In the genomic region with DNA sequence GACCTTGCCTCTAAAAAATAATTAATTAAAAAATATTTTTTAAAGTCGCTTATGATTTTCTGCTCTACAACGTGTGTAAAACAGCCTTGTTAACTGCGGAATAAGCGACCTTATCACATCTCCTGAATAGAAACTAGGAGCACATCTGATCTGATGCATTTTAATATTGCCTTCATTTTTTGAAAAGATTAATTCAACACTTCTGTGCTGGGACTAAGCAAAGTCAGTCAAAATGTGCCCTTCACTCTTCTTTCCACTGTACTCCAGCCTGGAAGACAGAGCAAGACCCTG, we compare ENCODE assay signal across 30 cellular contexts. TPM values are rescaled to one million over a fixed set of nuclear protein-coding genes. Genes with fewer than 3 reads are reported as not detected.
"Had no signal": no experiment of that assay in that cellular context is flagged by ENCODE, and none has a peak within 500 bp of the region (broad histone marks: within the 10 kb centered on the region; RNA-seq: fewer than 3 reads in every experiment).

No MANE protein-coding gene starts in this region.

- DNase-seq: stimulated activated CD4-positive, alpha-beta T cell treated with anti-CD3 and anti-CD28 coated beads, Interleukin-2, amount 100 ng/mL, for 48 hours; stimulated activated CD4-positive, alpha-beta T cell treated with anti-CD3 and anti-CD28 coated beads, Interleukin-4, amount 100 ng/mL, for 1 hour; stimulated activated CD4-positive, alpha-beta T cell treated with anti-CD3 and anti-CD28 coated beads, Interleukin-4, amount 100 ng/mL, for 24 hours; stimulated activated CD4-positive, alpha-beta T cell treated with anti-CD3 and anti-CD28 coated beads, Interleukin-4, amount 100 ng/mL, for 4 hours; stimulated activated CD8-positive, alpha-beta memory T cell treated with anti-CD3 and anti-CD28 coated beads, Interleukin-4, amount 100 ng/mL, for 48 hours; stimulated activated naive B cell treated with anti-CD40 and anti-IgM and Interleukin-4, amounts not matched to agents 10 μg/mL and 1 μg/mL and 100 μg/mL, for 72 hours; stimulated activated naive CD4-positive, alpha-beta T cell; stimulated activated naive CD4-positive, alpha-beta T cell treated with Interleukin-2 at 50 U/mL for 16 hours; stimulated activated naive CD8-positive, alpha-beta T cell treated with anti-CD3 and anti-CD28 coated beads, Interleukin-15, amount 100 ng/mL, for 72 hours; stimulated activated naive CD8-positive, alpha-beta T cell treated with anti-CD3 and anti-CD28 coated beads, Interleukin-15, Interleukin-2, amounts not matched to agents 100 U/mL and 50 U/mL, for 24 hours; stomach; substantia nigra; testis; thyroid gland; tibial artery; transverse colon; trophoblast cell; upper lobe of left lung; upper lobe of right lung; uterus had no signal

- H3K36me3 ChIP-seq: stomach, suprapubic skin, thoracic aorta, thyroid gland, tibial artery, tibial nerve, transverse colon, upper lobe of left lung, upper lobe of right lung, uterus, vagina had no signal

- ATAC-seq: stimulated activated effector memory CD8-positive, alpha-beta T cell treated with anti-CD3 and anti-CD28 coated beads, Interleukin-12 subunit alpha, Interleukin-12 subunit beta, amount 100 ng/mL, for 72 hours; stimulated activated memory B cell treated with anti-CD40 and anti-IgM and Interleukin-4, amounts not matched to agents 10 μg/mL and 1 μg/mL and 100 μg/mL, for 72 hours; stimulated activated naive B cell treated with anti-CD40 and anti-IgM and Interleukin-4, amounts not matched to agents 10 μg/mL and 1 μg/mL and 100 μg/mL, for 72 hours; stimulated activated naive CD8-positive, alpha-beta T cell treated with anti-CD3 and anti-CD28 coated beads, Interleukin-15, amount 100 ng/mL, for 72 hours; stimulated activated naive CD8-positive, alpha-beta T cell treated with anti-CD3 and anti-CD28 coated beads, Interleukin-15, Interleukin-2, amounts not matched to agents 100 U/mL and 50 U/mL, for 24 hours; upper lobe of right lung had no signal

- H3K4me1 ChIP-seq: stomach, suprapubic skin, testis, thyroid gland, tibial artery, tibial nerve, transverse colon, upper lobe of left lung, upper lobe of right lung, uterus, vagina had no signal

- H3K27ac ChIP-seq: stomach, suprapubic skin, testis, thoracic aorta, thyroid gland, tibial artery, tibial nerve, transverse colon, upper lobe of left lung, upper lobe of right lung, uterus, vagina had no signal

- H3K9me3 ChIP-seq: stomach, suprapubic skin, testis, thoracic aorta, thyroid gland, tibial nerve, transverse colon, upper lobe of left lung, upper lobe of right lung, uterus, vagina had no signal

- H3K4me3 ChIP-seq: stomach, suprapubic skin, testis, thoracic aorta, thyroid gland, tibial artery, tibial nerve, transverse colon, upper lobe of left lung, upper lobe of right lung, uterus, vagina had no signal

- H3K27me3 ChIP-seq: stomach, suprapubic skin, testis, thyroid gland, tibial artery, tibial nerve, upper lobe of left lung, upper lobe of right lung, uterus, vagina had no signal

RNA-seq across cellular contexts. Expression of a gene that starts 12.6 kb away (rescaled TPM):
- total RNA-seq: temporal lobe, urinary bladder had no signal

RNA-seq across cellular contexts. Expression of a gene that starts 17.3 kb away (rescaled TPM):
- total RNA-seq: stomach, subcutaneous adipose tissue, suprapubic skin, temporal lobe, thoracic aorta, thyroid gland, tibial nerve, transverse colon, upper lobe of left lung, upper lobe of right lung, ureter, urinary bladder, uterus, vagina had no signal
- polyA plus RNA-seq: urinary bladder had no signal

RNA-seq across cellular contexts. Expression of a gene that starts 27.8 kb away (rescaled TPM):
- total RNA-seq: stomach, subcutaneous adipose tissue, temporal lobe, thyroid gland, urinary bladder had no signal
